ENCODE assay signal across 23 cellular contexts in genomic region chr1:14775434-14775833, GRCh38.
DNase-seq lines count a peak whose midpoint lies in the region; ATAC-seq, FAIRE-seq and TF ChIP-seq lines count a peak whose summit lies in the region.
"Had no signal": no experiment of that assay in that cellular context is flagged by ENCODE, and none has a peak within 500 bp of the region (broad histone marks: within the 10 kb centered on the region; RNA-seq: fewer than 3 reads in every experiment).

No MANE protein-coding gene starts in this region.

- no peak overlapping the region for H3K23ac ChIP-seq in H1 (ENCODE audit: insufficient read length)

- no peak for FAIRE-seq in H1 (lab: Jason Lieb, UNC)
- FAIRE-seq: A204.1, G401.6, GM12891, GM18507 had no signal

- WGBS in H1 (ENCODE audit: extremely low coverage in 1 of 2, insufficient coverage in 1 of 2, insufficient read length in 1 of 2, insufficient replicate concordance in 2 of 2, low coverage in 1 of 2, low lambda C conversion rate in 2 of 2, missing lambda C conversion rate in 1 of 2), 2 experiments, result 94% methylated on average over 10 of the region's 10 CpGs; no CpG with 5 or more reads in 1 of the 2 experiments
- 93% methylated on average over 10 of the region's 10 CpGs for WGBS in suprapubic skin

- 0 out of 2 replicates have a peak overlapping the region, but pooled peaks have one; percentile 31 for H2BK12ac ChIP-seq in H1 (ENCODE audit: low read depth, low read length)

- POLR2A ChIA-PET in H1 (lab: Charles Lee; ENCODE audit: partially characterized antibody), result interaction anchor here (0.5 kb wide), 1 partner anchor 314 kb away, joined by 3 read pairs; no protein-coding TSS in a partner anchor

- H3K36me3 ChIP-seq in H1 (ENCODE audit: control insufficient read depth in 2 of 4, insufficient read depth in 4 of 4, low read length in 3 of 4) (no peaks in the 10 kb centered on the region; a peak in 2 of 8 replicates), suprapubic skin (no peaks in the 10 kb centered on the region)
- H3K36me3 ChIP-seq: BE2C, BLaER1 had no signal

- TF ChIP-seq RAD21 in H1 (IDR thresholded peaks at IDR 0.05 in 1 of 2, conservative IDR thresholded peaks at IDR 0.05 in 1 of 2; ENCODE audit: low read depth in 2 of 2, low read length in 2 of 2), result no peak

- H4K91ac ChIP-seq in H1 (replicated peaks; ENCODE audit: insufficient read length, low read length), result no peak overlapping the region

- H3K27me3 ChIP-seq in H1 (replicated peaks in 1 of 4; ENCODE audit: control insufficient read depth in 3 of 4, extremely low read depth in 1 of 4, insufficient read depth in 3 of 4, low read length in 3 of 4) (no peaks in the 10 kb centered on the region), suprapubic skin (no peaks in the 10 kb centered on the region)
- H3K27me3 ChIP-seq: BE2C, BLaER1 had no signal

- no peak overlapping the region for H2AK5ac ChIP-seq in H1 (ENCODE audit: low read depth, low read length)

- no peak overlapping the region for H3K9ac ChIP-seq in H1 (replicated peaks in 1 of 4; ENCODE audit: extremely low read depth in 1 of 4, low read depth in 3 of 4, low read length in 3 of 4)
- H3K9ac ChIP-seq: BLaER1 had no signal

- H3K14ac ChIP-seq in H1 (ENCODE audit: insufficient read length), result no peak overlapping the region

- no peak for ATAC-seq in GM21825 (IDR thresholded peaks at IDR 0.05; ENCODE audit: unreplicated experiment)

- DNase-seq in NB4 (ENCODE audit: low read depth) (no peak), H1 (ENCODE audit: low read depth in 1 of 2, low spot score in 2 of 2) (no peak), suprapubic skin (ENCODE audit: low spot score in 2 of 2) (no peak), epidermal melanocyte (ENCODE audit: insufficient read length, low spot score) (no peak)
- DNase-seq: 8988T; ACHN; BE2C; C1 segment of cervical spinal cord; CD4-positive, alpha-beta memory T cell; CD4-positive, CD25-positive, alpha-beta regulatory T cell; CD8-positive, alpha-beta memory T cell; COR-L47; DMS 273 treated with DMSO at 0.1 percent for 48 hours; DMS153; DMS53; DMS79; GF-D8 had no signal

- no peaks in the 10 kb centered on the region for H3K23me2 ChIP-seq in H1 (ENCODE audit: low read depth, low read length)

- H2AFZ ChIP-seq in H1 (ENCODE audit: low read length), result no peak overlapping the region

- no peak overlapping the region for H3K27ac ChIP-seq in H1 (ENCODE audit: low read depth, low read length)
- no peak overlapping the region for H3K27ac ChIP-seq in suprapubic skin
- H3K27ac ChIP-seq: BLaER1 had no signal

- H2BK120ac ChIP-seq in H1 (replicated peaks; ENCODE audit: low read depth, low read length), result no peak overlapping the region

- no peaks in the 10 kb centered on the region for H4K20me1 ChIP-seq in H1 (replicated peaks in 1 of 2; ENCODE audit: control insufficient read depth in 1 of 2, insufficient read depth in 2 of 2, low read length in 2 of 2)
- H4K20me1 ChIP-seq: BLaER1 had no signal

- peak overlapping the region; percentile 7 for H3K4me3 ChIP-seq in NB4 (ENCODE audit: low read depth, low read length)
- H3K4me3 ChIP-seq in H1 (ENCODE audit: extremely low read depth in 1 of 4, insufficient read depth in 2 of 4, low read depth in 3 of 4, low read length in 4 of 4), result no peak overlapping the region
- no peak overlapping the region for H3K4me3 ChIP-seq in suprapubic skin
- H3K4me3 ChIP-seq: BLaER1 had no signal

- H3K79me2 ChIP-seq in H1 (ENCODE audit: control insufficient read depth in 1 of 2, insufficient read depth in 2 of 2, low read length in 2 of 2), result no peaks in the 10 kb centered on the region

- no peak overlapping the region for H3K56ac ChIP-seq in H1 (replicated peaks; ENCODE audit: insufficient read length, low read depth, low read length)

- H4K8ac ChIP-seq in H1 (ENCODE audit: extremely low read depth, insufficient read depth, low read length), result no peak overlapping the region

- H2BK20ac ChIP-seq in H1 (ENCODE audit: low read length), result no peak overlapping the region

- no peaks in the 10 kb centered on the region for H3K79me1 ChIP-seq in H1 (ENCODE audit: low read depth, low read length)

- H2BK15ac ChIP-seq in H1 (ENCODE audit: low read length), result peak overlapping the region; percentile 9; the same call in 1 of the 2 replicates

- H3K4me2 ChIP-seq in H1 (ENCODE audit: insufficient read depth in 1 of 2, low read depth in 2 of 2, low read length in 2 of 2), result no peak overlapping the region

- no peak for TF ChIP-seq EP300 in H1 (IDR thresholded peaks at IDR 0.05; ENCODE audit: borderline replicate concordance in 1 of 2, low read depth in 2 of 2, low read length in 2 of 2)
- no peak for TF ChIP-seq EP300 in suprapubic skin (IDR thresholded peaks at IDR 0.05)

- no peak for TF ChIP-seq POLR2A in NB4 (IDR thresholded peaks at IDR 0.05; ENCODE audit: extremely low read depth, insufficient read length)
- TF ChIP-seq POLR2A in H1 (IDR thresholded peaks at IDR 0.05; ENCODE audit: control extremely low read depth in 1 of 2, low read depth in 2 of 2, low read length in 2 of 2), result no peak
- TF ChIP-seq POLR2A in suprapubic skin (IDR thresholded peaks at IDR 0.05), result no peak

- H3K4me1 ChIP-seq in H1 (replicated peaks in 1 of 4; ENCODE audit: control insufficient read depth in 3 of 4, insufficient read depth in 4 of 4, low read length in 3 of 4) (peaks cover 0 to 13% (median 2%) of the 10 kb centered on the region in 4 experiments; a peak in 4 of 7 replicates), suprapubic skin (peaks cover 3% of the 10 kb centered on the region)
- H3K4me1 ChIP-seq: BE2C had no signal

- H3K18ac ChIP-seq in H1 (ENCODE audit: extremely low read depth, low read length), result no peak overlapping the region

- H4K5ac ChIP-seq in H1 (ENCODE audit: insufficient read length, low read depth, low read length), result no peak overlapping the region

- CTCF ChIA-PET in H1 (lab: Charles Lee; ENCODE audit: partially characterized antibody), result interaction anchor here (0.6 to 7.6 kb wide), 7 partner anchors 9 to 262 kb away, joined by 4 to 77 read pairs (median 4); no protein-coding TSS in a partner anchor

- H2BK5ac ChIP-seq in H1 (ENCODE audit: low read depth, low read length), result no peak overlapping the region

- TF ChIP-seq CTCF in NB4 (IDR thresholded peaks at IDR 0.05; ENCODE audit: low read depth, low read length) (no peak), H1 (IDR thresholded peaks at IDR 0.05; ENCODE audit: control extremely low read depth in 1 of 3, insufficient read depth in 1 of 3, low read depth in 1 of 3, low read length in 3 of 3) (no peak), suprapubic skin (IDR thresholded peaks at IDR 0.05) (no peak)

- no peak overlapping the region for H3K4ac ChIP-seq in H1 (replicated peaks; ENCODE audit: insufficient read length, low read depth, low read length)

- H3K9me3 ChIP-seq in H1 (ENCODE audit: insufficient read depth in 2 of 2, low read depth in 1 of 2, low read length in 1 of 2), result no peaks in the 10 kb centered on the region
- no peaks in the 10 kb centered on the region for H3K9me3 ChIP-seq in suprapubic skin
- H3K9me3 ChIP-seq: BE2C had no signal

TF ChIP-seq in H1, 55 proteins besides CTCF, POLR2A, EP300 and RAD21:
- TF ChIP-seq GABPA (IDR thresholded peaks at IDR 0.05; ENCODE audit: borderline replicate concordance, insufficient read depth, low read length) (no peak), CEBPB (IDR thresholded peaks at IDR 0.05; ENCODE audit: low read depth, low read length) (no peak), E2F6 (IDR thresholded peaks at IDR 0.05) (no peak), ASH2L (IDR thresholded peaks at IDR 0.05; ENCODE audit: low read length) (no peak), POU5F1 (IDR thresholded peaks at IDR 0.05; ENCODE audit: low read depth, low read length) (no peak), POLR2AphosphoS5 (IDR thresholded peaks at IDR 0.05; ENCODE audit: low read depth, low read length) (no peak), KDM1A (IDR thresholded peaks at IDR 0.05; ENCODE audit: borderline replicate concordance, low read length) (no peak), SIRT6 (IDR thresholded peaks at IDR 0.05; ENCODE audit: low read length) (no peak), MAFK (IDR thresholded peaks at IDR 0.05; ENCODE audit: low read depth, low read length) (no peak), BACH1 (IDR thresholded peaks at IDR 0.05; ENCODE audit: low read length) (no peak), TAF1 (IDR thresholded peaks at IDR 0.05; ENCODE audit: low read depth, low read length) (no peak), TBP (IDR thresholded peaks at IDR 0.05; ENCODE audit: low read depth, low read length) (no peak), CBX5 (IDR thresholded peaks at IDR 0.05; ENCODE audit: low read depth, low read length) (no peak), NRF1 (IDR thresholded peaks at IDR 0.05; ENCODE audit: low read depth, low read length) (no peak), CTBP2 (IDR thresholded peaks at IDR 0.05; ENCODE audit: borderline replicate concordance, insufficient read depth, insufficient read length, low read length) (no peak)
